Comparison of ENCODE assay signal across 8 cellular contexts in the genomic region with DNA sequence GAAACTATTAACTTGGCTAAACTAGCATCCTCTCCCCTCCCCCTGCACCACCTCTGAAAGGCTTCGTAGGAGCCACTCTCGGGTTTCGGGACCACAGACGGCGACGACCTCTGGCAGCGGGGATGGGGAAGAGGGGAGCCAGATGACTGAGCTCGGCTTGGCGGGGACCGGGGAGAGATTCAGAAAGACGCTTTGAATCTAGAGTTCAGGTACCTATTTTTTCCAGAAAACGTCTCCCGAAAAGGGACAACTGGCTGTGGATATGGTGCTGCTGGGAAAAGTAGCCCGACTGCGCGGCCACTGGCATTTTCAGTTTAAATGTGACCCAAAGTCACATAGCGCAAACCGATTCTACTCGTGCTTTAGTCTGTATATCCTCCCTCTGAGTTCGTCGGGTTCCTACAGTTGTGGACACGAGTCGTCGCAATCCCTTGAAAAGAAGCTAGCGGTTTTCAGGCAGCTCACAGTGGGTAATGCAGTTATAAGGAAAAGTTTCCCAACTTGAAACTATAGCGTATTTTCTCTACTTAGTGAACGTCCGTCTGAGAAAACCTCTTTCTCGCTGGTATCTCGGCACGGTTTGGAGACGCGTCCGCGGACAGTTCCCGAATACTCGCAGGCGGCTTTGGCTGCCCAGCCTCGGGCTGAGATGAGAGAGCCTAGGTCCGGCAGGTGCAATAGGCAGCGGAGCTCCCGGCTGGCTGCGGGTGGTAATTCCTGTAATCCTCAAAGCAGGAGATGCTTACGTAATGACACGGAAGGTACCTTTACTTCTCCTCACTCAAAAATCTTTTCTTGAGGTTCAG. TPM values are rescaled to one million over a fixed set of nuclear protein-coding genes. Genes with fewer than 3 reads are reported as not detected.
DNase-seq lines count a peak whose midpoint lies in the region; ATAC-seq, FAIRE-seq and TF ChIP-seq lines count a peak whose summit lies in the region.

No MANE protein-coding gene starts in this region.

- no peaks in the 10 kb centered on the region for H3K36me3 ChIP-seq in bronchial epithelial cell (ENCODE audit: control insufficient read depth, insufficient read depth, low read length)
- H3K36me3 ChIP-seq in smooth muscle cell (ENCODE audit: low read depth), result no peaks in the 10 kb centered on the region

- H3K79me2 ChIP-seq in smooth muscle cell (ENCODE audit: low read depth), result peaks cover 7% of the 10 kb centered on the region

- DNase-seq in GM12864 (ENCODE audit: low read depth) (no peak), NCI-H345 treated with DMSO at 0.1 percent for 48 hours (lab: John Stamatoyannopoulos, UW; ENCODE audit: unreplicated experiment) (peak; percentile 1), bronchial epithelial cell (ENCODE audit: low read depth) (peak; percentile 37), islet precursor cell (peak; percentile 58), smooth muscle cell (lab: John Stamatoyannopoulos, UW; ENCODE audit: unreplicated experiment) (peak; percentile 22), RWPE1 (ENCODE audit: low spot score) (no peak)
- no peak for DNase-seq in activated CD4-positive, alpha-beta T cell treated with anti-CD3 and anti-CD28 coated beads, Interleukin-2, amount 50 U/mL, for 4 hours

- H3K27ac ChIP-seq in smooth muscle cell (ENCODE audit: low read depth), result no peak overlapping the region
- H3K27ac ChIP-seq in RWPE1, result no peak overlapping the region

- H3K4me2 ChIP-seq in smooth muscle cell, result peak overlapping the region; percentile 99

- no peaks in the 10 kb centered on the region for H3F3A ChIP-seq in smooth muscle cell (ENCODE audit: low read depth)

- no peak overlapping the region for H3K9ac ChIP-seq in smooth muscle cell (ENCODE audit: low read depth)

- FAIRE-seq in bronchial epithelial cell (lab: Jason Lieb, UNC), result no peak

- no peak for ATAC-seq in HG02938 (IDR thresholded peaks at IDR 0.05; ENCODE audit: unreplicated experiment)

- peak overlapping the region; percentile 99 for H2AFZ ChIP-seq in smooth muscle cell (ENCODE audit: low read depth)

- no peaks in the 10 kb centered on the region for H3K9me3 ChIP-seq in smooth muscle cell (replicated peaks; ENCODE audit: low read depth)

- H3K4me3 ChIP-seq in GM12864 (ENCODE audit: low read depth, low read length) (peak overlapping the region; percentile 61), bronchial epithelial cell (ENCODE audit: low read depth, low read length) (no peak overlapping the region), smooth muscle cell (peak overlapping the region; percentile 86)

- TF ChIP-seq CTCF in GM12864 (IDR thresholded peaks at IDR 0.05; ENCODE audit: low read depth, low read length, missing control alignments), result no peak
- TF ChIP-seq CTCF in bronchial epithelial cell (IDR thresholded peaks at IDR 0.05; ENCODE audit: insufficient read depth, low read length, severe bottlenecking), result no peak
- TF ChIP-seq CTCF in smooth muscle cell (IDR thresholded peaks at IDR 0.05; ENCODE audit: borderline replicate concordance, insufficient read depth, poor library complexity, severe bottlenecking), result no peak
- TF ChIP-seq CTCF in RWPE1 (conservative IDR thresholded peaks at IDR 0.05; ENCODE audit: low read depth), result no peak

- H3K27me3 ChIP-seq in bronchial epithelial cell (ENCODE audit: control insufficient read depth, insufficient read depth, low read length) (peaks cover 14% of the 10 kb centered on the region), smooth muscle cell (ENCODE audit: low read depth) (no peaks in the 10 kb centered on the region)

- POLR2A ChIA-PET in RWPE1 (lab: Yijun Ruan, JAX; ENCODE audit: low non-redundant PET), result no interaction called here

- no peaks in the 10 kb centered on the region for H4K20me1 ChIP-seq in smooth muscle cell (ENCODE audit: low read depth)

- WGBS in smooth muscle cell (ENCODE audit: low lambda C conversion rate), result 3% methylated on average over 44 of the region's 45 CpGs

- H3K4me1 ChIP-seq in smooth muscle cell (ENCODE audit: low read depth), result no peaks in the 10 kb centered on the region

- CTCF ChIA-PET in RWPE1 (lab: Yijun Ruan, JAX), result interaction anchor here (0.6 to 2.2 kb wide), 5 partner anchors 356 to 914 kb away, joined by 3 to 6 read pairs (median 3); no protein-coding TSS in a partner anchor

RNA-seq across cellular contexts. Expression of gene PARM1, which starts 1.3 kb away (rescaled TPM):
- total RNA-seq in bronchial epithelial cell (0.13 TPM in 1 of 2 replicates, not detected in the other), smooth muscle cell (46.4 and 61.6 TPM in 2 replicates)
- polyA plus RNA-seq in smooth muscle cell, result 29.6 and 38.5 TPM in 2 replicates

Comparison
In these comparisons a context has a peak if more than half of its experiments do, and no peak if none do; other contexts are left out.
1. DNase-seq: peak in NCI-H345 treated with DMSO at 0.1 percent for 48 hours (single experiment), bronchial epithelial cell (single experiment), islet precursor cell (single experiment) and smooth muscle cell (single experiment); none in GM12864 (single experiment), RWPE1 (single experiment) and activated CD4-positive, alpha-beta T cell treated with anti-CD3 and anti-CD28 coated beads, Interleukin-2, amount 50 U/mL, for 4 hours (0 of 2).
2. RNA of gene PARM1, which starts 1.3 kb away (total RNA-seq): 46.4 to 61.6 TPM in smooth muscle cell; 0.13 TPM in bronchial epithelial cell; every median in the first group is over 10 times any median in the second.